In the genomic region with DNA sequence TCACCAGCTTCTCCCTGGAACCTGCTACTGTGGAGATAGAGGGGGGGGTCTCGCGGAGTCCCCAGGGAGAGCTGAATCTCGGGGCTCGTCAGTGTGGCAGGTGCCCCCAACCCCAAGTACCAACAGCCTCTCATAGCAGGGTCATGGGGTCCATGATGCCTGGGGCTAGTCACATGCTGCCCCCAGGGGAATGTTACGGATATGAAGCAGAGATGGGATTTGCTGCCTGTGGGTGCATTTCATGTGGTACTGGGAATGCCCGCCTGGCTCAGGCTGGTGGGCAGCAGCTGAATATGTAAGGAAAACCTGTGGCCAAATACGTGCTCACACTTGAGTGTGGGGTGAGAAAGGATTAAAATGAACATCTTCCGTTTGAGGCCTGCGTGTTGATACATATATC, we compare ENCODE assay signal across 29 cellular contexts.
"Had no signal": no experiment of that assay in that cellular context is flagged by ENCODE, and none has a peak within 500 bp of the region (broad histone marks: within the 10 kb centered on the region; RNA-seq: fewer than 3 reads in every experiment).

No MANE protein-coding gene starts in this region.

- H3K27me3 ChIP-seq: adrenal gland, MG63, SJSA1 had no signal

- H3K27ac Mint-ChIP-seq: activated CD8-positive, alpha-beta memory T cell treated with anti-CD3 and anti-CD28 coated beads, Interleukin-2, amount 10 ng/mL, durations not matched to agents 7 days and 5 days; activated CD8-positive, alpha-beta T cell treated with anti-CD3 and anti-CD28 coated beads, Interleukin-2, amount 10 ng/mL, durations not matched to agents 7 days and 5 days; activated naive CD8-positive, alpha-beta T cell treated with anti-CD3 and anti-CD28 coated beads, Interleukin-2, amount 10 ng/mL, durations not matched to agents 7 days and 5 days; activated T-helper 17 cell treated with anti-CD3 and anti-CD28 coated beads, Interleukin-2, amount 50 U/mL, for 72 hours; T-helper 2 cell treated with Interferon-gamma antibody and Interleukin-4, amounts not matched to agents 5 μg/mL and 100 μg/mL, for 36 hours had no signal

- H3K27me3 Mint-ChIP-seq: activated CD8-positive, alpha-beta memory T cell treated with anti-CD3 and anti-CD28 coated beads, Interleukin-2, amount 10 ng/mL, durations not matched to agents 7 days and 5 days; activated naive CD8-positive, alpha-beta T cell treated with anti-CD3 and anti-CD28 coated beads, Interleukin-2, amount 10 ng/mL, durations not matched to agents 7 days and 5 days; activated T-helper 17 cell treated with anti-CD3 and anti-CD28 coated beads, Interleukin-2, amount 50 U/mL, for 72 hours had no signal

- H3K9me3 ChIP-seq: adrenal gland, MG63, SJSA1 had no signal

- H3K4me1 Mint-ChIP-seq: activated CD8-positive, alpha-beta memory T cell treated with anti-CD3 and anti-CD28 coated beads, Interleukin-2, amount 10 ng/mL, durations not matched to agents 7 days and 5 days; activated naive CD8-positive, alpha-beta T cell treated with anti-CD3 and anti-CD28 coated beads, Interleukin-2, amount 10 ng/mL, durations not matched to agents 7 days and 5 days; activated T-helper 17 cell treated with anti-CD3 and anti-CD28 coated beads, Interleukin-2, amount 50 U/mL, for 72 hours had no signal

- H3K4me3 ChIP-seq: adrenal gland, MG63, SJSA1 had no signal

- H3K36me3 ChIP-seq: adrenal gland, MG63, SJSA1 had no signal

- H3K9me3 Mint-ChIP-seq: activated naive CD8-positive, alpha-beta T cell treated with anti-CD3 and anti-CD28 coated beads, Interleukin-2, amount 10 ng/mL, durations not matched to agents 7 days and 5 days; activated T-helper 17 cell treated with anti-CD3 and anti-CD28 coated beads, Interleukin-2, amount 50 U/mL, for 72 hours; T-helper 2 cell treated with Interferon-gamma antibody and Interleukin-4, amounts not matched to agents 5 μg/mL and 100 μg/mL, for 36 hours had no signal

- H3K4me2 ChIP-seq: KMS-11 had no signal

- ATAC-seq: activated CD4-positive, CD25-positive, alpha-beta regulatory T cell treated with anti-CD3 and anti-CD28 coated beads, Interleukin-2, amount 50 U/mL, for 24 hours; activated CD8-positive, alpha-beta memory T cell treated with anti-CD3 and anti-CD28 coated beads, Interleukin-2, amount 10 ng/mL, durations not matched to agents 7 days and 5 days; activated CD8-positive, alpha-beta T cell treated with anti-CD3 and anti-CD28 coated beads, Interleukin-2, amount 10 ng/mL, durations not matched to agents 7 days and 5 days; activated T-helper 17 cell treated with anti-CD3 and anti-CD28 coated beads, Interleukin-2, amount 50 U/mL, for 72 hours; Panc1; SK-N-SH treated with all-trans-retinoic acid at 6 μM for 48 hours had no signal

- H3K27ac ChIP-seq: adrenal gland, KMS-11, RWPE1, SJSA1 had no signal

- H3K4me3 Mint-ChIP-seq: activated CD8-positive, alpha-beta memory T cell treated with anti-CD3 and anti-CD28 coated beads, Interleukin-2, amount 10 ng/mL, durations not matched to agents 7 days and 5 days; activated CD8-positive, alpha-beta T cell treated with anti-CD3 and anti-CD28 coated beads, Interleukin-2, amount 10 ng/mL, durations not matched to agents 7 days and 5 days; activated naive CD8-positive, alpha-beta T cell treated with anti-CD3 and anti-CD28 coated beads, Interleukin-2, amount 10 ng/mL, durations not matched to agents 7 days and 5 days; activated T-helper 17 cell treated with anti-CD3 and anti-CD28 coated beads, Interleukin-2, amount 50 U/mL, for 72 hours; T-helper 2 cell treated with Interferon-gamma antibody and Interleukin-4, amounts not matched to agents 5 μg/mL and 100 μg/mL, for 36 hours had no signal

- H3K4me1 ChIP-seq: adrenal gland, SJSA1 had no signal

- DNase-seq: activated CD4-positive, alpha-beta T cell treated with anti-CD3 and anti-CD28 coated beads for 4 hours; activated CD8-positive, alpha-beta memory T cell treated with anti-CD3 and anti-CD28 coated beads, Interleukin-2, amount 10 ng/mL, durations not matched to agents 7 days and 5 days; activated CD8-positive, alpha-beta T cell treated with anti-CD3 and anti-CD28 coated beads, Interleukin-2, amount 10 ng/mL, durations not matched to agents 7 days and 5 days; activated naive CD4-positive, alpha-beta T cell treated with anti-CD3 and anti-CD28 coated beads, Interleukin-2, amount 50 U/mL, for 16 hours; activated T-cell treated with anti-CD3 and anti-CD28 coated beads, Interleukin-2, amount 50 U/mL, for 48 hours; adrenal gland; anterior cingulate cortex; MG63; MV-4-11; NCI-H1092 treated with DMSO at 0.1 percent for 48 hours; NCI-H1436; NCI-H1694 treated with DMSO at 0.1 percent for 48 hours; NCI-H2029 treated with DMSO at 0.1 percent for 48 hours; NCI-H345; NCI-H510A; NCI-H526 treated with DMSO at 0.1 percent for 48 hours; NK-92 treated with Interleukin-12 subunit alpha and Interleukin-12 subunit beta, amount 100 ng/mL, for 24 hours; OCI-M1; SHP77; SW 1271 had no signal

- H3K9ac ChIP-seq: KMS-11 had no signal
